Comparison of ENCODE assay signal across 8 cellular contexts in the genomic region with DNA sequence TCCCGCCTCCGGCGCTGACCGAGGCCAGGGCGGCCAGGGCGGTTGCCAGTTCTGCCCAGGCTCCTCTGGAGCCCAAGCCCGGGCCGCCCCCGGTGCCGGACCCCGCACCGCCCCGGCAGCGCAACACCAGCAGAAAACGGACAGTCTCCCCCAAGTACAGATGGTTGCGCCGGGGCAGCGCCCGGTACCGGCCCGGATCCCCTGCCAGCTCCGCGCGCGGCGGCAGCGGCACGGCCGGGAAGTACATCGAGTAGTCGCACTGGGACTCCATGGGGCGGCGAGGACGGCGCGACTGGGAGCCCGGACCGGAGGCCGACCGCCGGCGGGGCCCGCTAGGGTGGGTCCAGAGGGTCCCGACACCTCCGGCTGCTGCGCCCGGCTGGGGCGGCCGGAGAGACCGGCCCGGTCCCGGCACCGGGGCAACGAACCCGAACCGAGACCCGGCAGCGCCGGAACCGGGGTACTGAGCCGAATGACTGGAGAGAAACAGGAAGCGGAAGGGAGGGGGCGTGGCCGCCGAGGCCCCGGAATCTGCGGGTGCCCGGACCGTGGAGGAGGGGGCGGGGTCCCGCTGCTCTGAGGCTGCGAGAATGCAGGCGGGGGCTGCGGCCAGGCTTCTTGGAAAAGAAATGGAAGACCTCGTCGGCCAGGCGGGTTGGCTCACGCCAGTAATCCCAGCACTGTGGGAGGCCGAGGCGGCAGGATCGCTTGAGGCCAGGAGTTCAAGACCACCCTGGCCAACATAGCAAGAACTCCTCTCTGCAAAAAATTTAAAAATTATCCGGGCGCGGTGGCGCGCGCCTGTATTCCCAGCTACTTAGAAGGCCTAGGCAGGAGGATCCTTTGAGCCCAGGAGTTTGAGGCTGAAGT. TPM values are rescaled to one million over a fixed set of nuclear protein-coding genes. Genes with fewer than 3 reads are reported as not detected.
DNase-seq lines count a peak whose midpoint lies in the region; TF ChIP-seq lines count a peak whose summit lies in the region.

A gene with protein sequence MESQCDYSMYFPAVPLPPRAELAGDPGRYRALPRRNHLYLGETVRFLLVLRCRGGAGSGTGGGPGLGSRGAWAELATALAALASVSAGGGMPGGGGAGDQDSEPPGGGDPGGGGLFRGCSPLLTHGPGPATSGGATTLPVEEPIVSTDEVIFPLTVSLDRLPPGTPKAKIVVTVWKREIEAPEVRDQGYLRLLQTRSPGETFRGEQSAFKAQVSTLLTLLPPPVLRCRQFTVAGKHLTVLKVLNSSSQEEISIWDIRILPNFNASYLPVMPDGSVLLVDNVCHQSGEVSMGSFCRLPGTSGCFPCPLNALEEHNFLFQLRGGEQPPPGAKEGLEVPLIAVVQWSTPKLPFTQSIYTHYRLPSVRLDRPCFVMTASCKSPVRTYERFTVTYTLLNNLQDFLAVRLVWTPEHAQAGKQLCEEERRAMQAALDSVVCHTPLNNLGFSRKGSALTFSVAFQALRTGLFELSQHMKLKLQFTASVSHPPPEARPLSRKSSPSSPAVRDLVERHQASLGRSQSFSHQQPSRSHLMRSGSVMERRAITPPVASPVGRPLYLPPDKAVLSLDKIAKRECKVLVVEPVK (minus strand): TSS at position 495 of the 870 bp plus-strand sequence. CDS start 224 bp downstream, at position 271.

- H3K36me3 ChIP-seq in H7 (replicated peaks; ENCODE audit: control insufficient read depth, insufficient read depth, low read length): peaks cover 21% of the 10 kb centered on the region
- H3K36me3 ChIP-seq in MM.1S (replicated peaks; ENCODE audit: insufficient read depth, low read length): no peaks in the 10 kb centered on the region

- peak within 1 kb of the TSS; percentile 86 for H3K4me3 Mint-ChIP-seq in nephron progenitor cell
- H3K4me3 Mint-ChIP-seq in stimulated activated naive CD8-positive, alpha-beta T cell treated with anti-CD3 and anti-CD28 coated beads, Interleukin-15, Interleukin-2, amounts not matched to agents 100 ng/mL and 50 ng/mL, for 24 hours: peak within 1 kb of the TSS; percentile 84

- no peaks in the 10 kb centered on the region for H3K9me3 ChIP-seq in MM.1S (replicated peaks; ENCODE audit: insufficient read depth, low read length)

- H4K20me1 ChIP-seq in MM.1S (ENCODE audit: insufficient read depth, low read length): no peaks in the 10 kb centered on the region

- peak within 1 kb of the TSS; percentile 86 for H3K9ac ChIP-seq in MM.1S (ENCODE audit: low read length)

- peaks cover 8% of the 10 kb centered on the region; the same call in 1 of the 2 replicates for H3K4me1 ChIP-seq in MM.1S (ENCODE audit: low read length)

- H3K27ac Mint-ChIP-seq in nephron progenitor cell: peak within 1 kb of the TSS; percentile 96
- H3K27ac Mint-ChIP-seq in stimulated activated naive CD8-positive, alpha-beta T cell treated with anti-CD3 and anti-CD28 coated beads, Interleukin-15, Interleukin-2, amounts not matched to agents 100 ng/mL and 50 ng/mL, for 24 hours: peak within 1 kb of the TSS; percentile 87

- peak within 1 kb of the TSS; percentile 70 for H3K4me2 ChIP-seq in MM.1S (ENCODE audit: low read depth, low read length)

- H3K9me2 ChIP-seq in MM.1S (replicated peaks; ENCODE audit: insufficient read depth, low read length): no peaks in the 10 kb centered on the region

- H2AFZ ChIP-seq in MM.1S (ENCODE audit: low read length): peak within 1 kb of the TSS; percentile 89

- no peak for TF ChIP-seq CTCF in MM.1S (IDR thresholded peaks at IDR 0.05; ENCODE audit: low read length)
- TF ChIP-seq CTCF in fibroblast of villous mesenchyme (IDR thresholded peaks at IDR 0.05; ENCODE audit: insufficient read depth, low read depth, low read length): no peak
- TF ChIP-seq CTCF in nephron progenitor cell (IDR thresholded peaks at IDR 0.05): no peak

- no peaks in the 10 kb centered on the region for H3K9me3 Mint-ChIP-seq in nephron progenitor cell
- H3K9me3 Mint-ChIP-seq in stimulated activated naive CD8-positive, alpha-beta T cell treated with anti-CD3 and anti-CD28 coated beads, Interleukin-15, Interleukin-2, amounts not matched to agents 100 ng/mL and 50 ng/mL, for 24 hours: no peaks in the 10 kb centered on the region

- H3K27me3 ChIP-seq in H7 (ENCODE audit: control insufficient read depth, insufficient read depth, low read length) (no peaks in the 10 kb centered on the region), MM.1S (replicated peaks; ENCODE audit: insufficient read depth, low read length) (peaks cover 19% of the 10 kb centered on the region)

- H3K27ac ChIP-seq in MM.1S (ENCODE audit: low read length): no peak within 1 kb of the TSS

- DNase-seq in DMS79 treated with DMSO at 0.1 percent for 48 hours (lab: John Stamatoyannopoulos, UW) (peak; percentile 83), H7 (peak; percentile 100), MM.1S (peak; percentile 78), SIG-M5 treated with dmso at 0.1 percent for 504 hours (lab: John Stamatoyannopoulos, UW; ENCODE audit: unreplicated experiment) (peak; percentile 75), activated gamma-delta T cell (lab: John Stamatoyannopoulos, UW) (peak; percentile 72), fibroblast of villous mesenchyme (ENCODE audit: low read depth) (peak; percentile 85), nephron progenitor cell (peak; percentile 99)

- H3F3A ChIP-seq in MM.1S (ENCODE audit: insufficient read depth, low read length): no peaks in the 10 kb centered on the region; the same call in 1 of the 2 replicates

- H3K4me3 ChIP-seq in H7 (ENCODE audit: insufficient read depth, low read depth, low read length): peak within 1 kb of the TSS; percentile 83
- H3K4me3 ChIP-seq in MM.1S (ENCODE audit: low read length): peak within 1 kb of the TSS; percentile 87
- peak within 1 kb of the TSS; percentile 74 for H3K4me3 ChIP-seq in fibroblast of villous mesenchyme (ENCODE audit: low read depth, low read length)

- peaks cover 8% of the 10 kb centered on the region for H3K27me3 Mint-ChIP-seq in nephron progenitor cell (ENCODE audit: low read depth, poor library complexity)
- H3K27me3 Mint-ChIP-seq in stimulated activated naive CD8-positive, alpha-beta T cell treated with anti-CD3 and anti-CD28 coated beads, Interleukin-15, Interleukin-2, amounts not matched to agents 100 ng/mL and 50 ng/mL, for 24 hours: no peaks in the 10 kb centered on the region

- H3K4me1 Mint-ChIP-seq in nephron progenitor cell: peaks cover 42% of the 10 kb centered on the region
- H3K4me1 Mint-ChIP-seq in stimulated activated naive CD8-positive, alpha-beta T cell treated with anti-CD3 and anti-CD28 coated beads, Interleukin-15, Interleukin-2, amounts not matched to agents 100 ng/mL and 50 ng/mL, for 24 hours (ENCODE audit: low read depth): peaks cover 50% of the 10 kb centered on the region

- peaks cover 12% of the 10 kb centered on the region for H3K36me3 Mint-ChIP-seq in nephron progenitor cell (ENCODE audit: low read depth)
- H3K36me3 Mint-ChIP-seq in stimulated activated naive CD8-positive, alpha-beta T cell treated with anti-CD3 and anti-CD28 coated beads, Interleukin-15, Interleukin-2, amounts not matched to agents 100 ng/mL and 50 ng/mL, for 24 hours (ENCODE audit: low read depth): peaks cover 21% of the 10 kb centered on the region

- H3K79me2 ChIP-seq in MM.1S (ENCODE audit: low read length): peaks cover 27% of the 10 kb centered on the region

RNA-seq across cellular contexts. Expression of the gene that starts here (rescaled TPM):
- total RNA-seq in H7 (2014; rRNA removed; shearing (Covaris generic)): 13.6 and 14.8 TPM in 2 replicates
- 11.9 and 14.2 TPM in 2 replicates for total RNA-seq in fibroblast of villous mesenchyme
